Comparison of ENCODE assay signal across 8 cellular contexts in the genomic region with DNA sequence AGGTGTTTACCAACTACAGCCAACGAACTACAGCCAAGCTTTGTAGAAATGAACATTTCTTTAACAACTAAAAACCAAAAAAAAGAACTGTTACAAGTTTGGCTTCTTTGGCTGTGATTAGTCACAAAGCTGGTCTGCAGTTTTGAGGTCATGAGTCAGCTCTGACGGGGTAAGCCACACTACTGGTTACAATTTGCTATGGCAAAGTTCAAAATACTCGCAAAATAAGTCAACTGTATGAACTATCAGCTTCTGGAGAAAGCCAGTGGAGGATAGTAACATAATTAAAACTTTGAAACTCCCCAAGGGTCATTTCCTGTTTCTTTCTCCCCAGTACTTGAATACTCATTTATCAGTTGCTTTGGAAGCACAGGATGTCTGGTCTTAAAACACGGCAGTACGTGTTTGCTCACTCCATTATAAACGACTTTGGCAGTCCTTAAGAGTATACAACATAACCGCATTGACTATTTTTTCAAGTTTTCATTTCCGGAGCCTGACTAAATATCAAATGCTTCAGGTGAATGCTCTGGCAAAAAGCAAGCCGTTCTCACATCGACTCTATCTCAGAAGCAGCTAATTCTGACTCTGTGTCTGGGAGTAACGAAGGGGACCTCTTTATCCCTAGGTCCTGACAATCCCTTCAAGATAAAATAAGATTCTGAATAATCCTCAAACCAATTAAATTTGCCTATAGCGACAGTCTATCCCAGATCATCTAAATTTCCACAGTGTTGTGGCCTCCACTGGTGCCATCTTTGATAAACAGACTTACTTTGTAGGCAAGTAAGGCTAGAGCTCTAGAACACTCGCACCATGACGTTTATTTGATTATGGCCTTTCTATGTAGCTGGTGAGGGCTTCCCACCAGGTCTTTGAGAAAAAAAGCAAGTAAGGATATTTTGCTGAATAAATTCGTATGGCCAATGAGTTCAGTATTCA. TPM values are rescaled to one million over a fixed set of nuclear protein-coding genes. Genes with fewer than 3 reads are reported as not detected.
A peak's percentile ranks its signal among the peaks of the same experiment; 100 is the strongest.
DNase-seq lines count a peak whose midpoint lies in the region; ATAC-seq and TF ChIP-seq lines count a peak whose summit lies in the region.

No MANE protein-coding gene starts in this region.

- no peaks in the 10 kb centered on the region for H3K27me3 Mint-ChIP-seq in activated T-cell treated with anti-CD3 and anti-CD28 coated beads, Interleukin-2, amount 50 U/mL, for 72 hours (ENCODE audit: low read depth)

- intact Hi-C loops in lower leg skin (cut with DNase I; ENCODE audit: low total_unique reads) = no loop called here

- H3K4me3 Mint-ChIP-seq in activated T-cell treated with anti-CD3 and anti-CD28 coated beads, Interleukin-2, amount 50 U/mL, for 72 hours = peak overlapping the region; percentile 81

- peaks cover 0 to 1% of the 10 kb centered on the region in 2 donors for H3K36me3 Mint-ChIP-seq in activated T-cell treated with anti-CD3 and anti-CD28 coated beads, Interleukin-2, amount 50 U/mL, for 72 hours (ENCODE audit: insufficient read depth in 2 of 2)

- WGBS in lower leg skin, 2 donors = 60 to 66% methylated on average over 15 of the region's 15 CpGs

- no peak for TF ChIP-seq POLR2A in lower leg skin (IDR thresholded peaks at IDR 0.05)

- peak overlapping the region; percentile 98 for H3K27ac Mint-ChIP-seq in activated T-cell treated with anti-CD3 and anti-CD28 coated beads, Interleukin-2, amount 50 U/mL, for 72 hours

- TF ChIP-seq CTCF in lower leg skin (IDR thresholded peaks at IDR 0.05) = no peak

- no peaks in the 10 kb centered on the region for H3K9me3 Mint-ChIP-seq in activated T-cell treated with anti-CD3 and anti-CD28 coated beads, Interleukin-2, amount 50 U/mL, for 72 hours

- H3K4me3 ChIP-seq in lower leg skin (ENCODE audit: low read depth, poor library complexity, severe bottlenecking) = no peak overlapping the region

- H3K4me1 Mint-ChIP-seq in activated T-cell treated with anti-CD3 and anti-CD28 coated beads, Interleukin-2, amount 50 U/mL, for 72 hours (ENCODE audit: low read depth) = peaks cover 70% of the 10 kb centered on the region

- DNase-seq in Caki2 (ENCODE audit: low read depth) = peak; percentile 94
- DNase-seq in H4 (ENCODE audit: low spot score) = peak; percentile 97
- peak; percentile 95 for DNase-seq in NCI-H226
- DNase-seq in activated T-cell treated with anti-CD3 and anti-CD28 coated beads, Interleukin-2, amount 50 U/mL, for 72 hours = peak; percentile 81 to 82
- DNase-seq in hepatic stellate cell (ENCODE audit: low spot score) = peak; percentile 70
- DNase-seq in stimulated activated CD4-positive, alpha-beta T cell treated with anti-CD3 and anti-CD28 coated beads, Interleukin-4, amount 100 ng/mL, for 24 hours = peak; percentile 80
- no peak for DNase-seq in lower leg skin (ENCODE audit: low spot score in 2 of 2)
- no peak for DNase-seq in NCI-H774 (lab: John Stamatoyannopoulos, UW)

- in situ Hi-C loops in Caki2 (cut with HindIII; ENCODE audit: low pct_unique_long_range_greater_than_20kb, low sequenced_read_pairs) = no loop called here

- ATAC-seq in activated T-cell treated with anti-CD3 and anti-CD28 coated beads, Interleukin-2, amount 50 U/mL, for 72 hours (replicated peaks in 1 of 2) = peak; percentile 80 to 83

RNA-seq across cellular contexts. Expression of gene PHLDA1, which starts 10.6 kb away (rescaled TPM):
- 18.8 and 36.5 TPM in 2 replicates for total RNA-seq in Caki2 (2014; rRNA removed; shearing (Covaris generic); ENCODE audit: low replicate concordance)
- 19.5 and 25.1 TPM in 2 replicates for total RNA-seq in H4 (2014; rRNA removed; shearing (Covaris generic))
- 10 to 100 TPM; 19.9 to 33.6 TPM for total RNA-seq in activated T-cell treated with anti-CD3 and anti-CD28 coated beads, Interleukin-2, amount 50 U/mL, for 72 hours
- total RNA-seq in lower leg skin = 10 to 100 TPM; 11.1 to 39.9 (median 19.6) TPM

Comparison
In these comparisons a context has a peak if more than half of its experiments do, and no peak if none do; other contexts are left out.
1. DNase-seq: peak in Caki2 (single experiment), H4 (single experiment), NCI-H226 (single experiment), activated T-cell treated with anti-CD3 and anti-CD28 coated beads, Interleukin-2, amount 50 U/mL, for 72 hours (2 of 2), hepatic stellate cell (single experiment) and stimulated activated CD4-positive, alpha-beta T cell treated with anti-CD3 and anti-CD28 coated beads, Interleukin-4, amount 100 ng/mL, for 24 hours (single experiment); none in lower leg skin (0 of 2) and NCI-H774 (single experiment).